ENCODE assay signal across 8 cellular contexts in the genomic region with DNA sequence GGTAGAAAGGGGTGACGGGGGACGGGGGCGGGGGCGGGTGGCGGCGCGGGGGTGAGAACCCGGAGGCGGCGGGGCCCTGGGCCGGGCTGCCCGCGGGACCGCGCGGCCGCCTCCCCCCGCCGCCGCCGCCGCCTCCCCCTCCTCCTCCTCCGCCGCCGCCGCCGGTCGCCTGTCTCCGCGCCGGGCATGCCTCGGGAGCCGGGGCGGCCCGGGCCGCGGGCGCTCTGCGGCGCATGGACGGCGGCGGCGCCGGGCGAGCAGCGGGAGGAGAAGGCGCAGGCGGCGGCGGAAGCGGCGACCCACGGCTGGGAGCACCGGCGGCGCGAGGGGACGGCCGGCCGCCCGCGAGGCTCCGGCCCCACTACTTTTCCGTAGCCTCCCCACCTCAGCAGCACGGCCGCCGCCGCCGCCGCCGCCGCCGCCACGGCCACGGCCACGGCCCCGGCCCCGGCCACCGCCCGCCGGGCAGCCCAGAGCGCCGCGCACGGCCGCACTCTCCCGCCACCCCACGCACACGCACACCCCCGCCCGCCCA. TPM values are rescaled to one million over a fixed set of nuclear protein-coding genes. Genes with fewer than 3 reads are reported as not detected.
A peak's percentile ranks its signal among the peaks of the same experiment; 100 is the strongest.
DNase-seq lines count a peak whose midpoint lies in the region; ATAC-seq, FAIRE-seq and TF ChIP-seq lines count a peak whose summit lies in the region.

A gene (plus strand): TSS at position 161 of the 535 bp plus-strand sequence.

- H3K9me3 ChIP-seq in T-helper 17 cell (ENCODE audit: control insufficient read depth, low read length, poor library complexity, severe bottlenecking) (no peaks in the 10 kb centered on the region), osteoblast (ENCODE audit: low read depth, low read length) (no peaks in the 10 kb centered on the region)

- FAIRE-seq in RCC 7860 (lab: Jason Lieb, UNC) = no peak

- peaks cover 45% of the 10 kb centered on the region for H3K27me3 ChIP-seq in osteoblast (ENCODE audit: insufficient read depth, low read length)

- no peaks in the 10 kb centered on the region for H3K4me1 ChIP-seq in osteoblast (ENCODE audit: insufficient read depth, low read length)

- H3K36me3 ChIP-seq in osteoblast (ENCODE audit: insufficient read depth, low read length) = no peaks in the 10 kb centered on the region

- H3K4me2 ChIP-seq in osteoblast (ENCODE audit: insufficient read depth, low read length) = peak within 1 kb of the TSS; percentile 71

- DNase-seq in AG04449 (ENCODE audit: low read depth, low spot score) (no peak), T-helper 17 cell (no peak), foreskin fibroblast (peak in 1 of 2 donors; percentile 39), osteoblast (ENCODE audit: insufficient read length, low spot score, missing footprints) (peak; percentile 85), RCC 7860 (ENCODE audit: low spot score) (no peak), GF-D8 (lab: John Stamatoyannopoulos, UW) (no peak), SIG-M5 (lab: John Stamatoyannopoulos, UW) (no peak)

- H3K4me3 ChIP-seq in AG04449 (ENCODE audit: low read depth, low read length) (peak within 1 kb of the TSS; percentile 56), foreskin fibroblast (ENCODE audit: low read depth in 1 of 2, low read length in 2 of 2) (peak within 1 kb of the TSS; percentile 52 to 59), osteoblast (ENCODE audit: insufficient read depth, low read length) (peak within 1 kb of the TSS; percentile 71)

- H3K36me3 Mint-ChIP-seq in T-helper 17 cell (ENCODE audit: low read depth) = no peaks in the 10 kb centered on the region

- TF ChIP-seq CTCF in AG04449 (IDR thresholded peaks at IDR 0.05; ENCODE audit: insufficient read depth, low read length, missing control alignments) = no peak
- TF ChIP-seq CTCF in foreskin fibroblast (IDR thresholded peaks at IDR 0.05; ENCODE audit: low read depth, low read length) = no peak
- no peak for TF ChIP-seq CTCF in osteoblast (IDR thresholded peaks at IDR 0.05; ENCODE audit: extremely low read depth, low read depth, low read length)

- POLR2A ChIA-PET in AG04449 (lab: Yijun Ruan, JAX) = no interaction called here

- no peak within 1 kb of the TSS for H3K27ac ChIP-seq in osteoblast (ENCODE audit: low read depth, low read length)

- H4K20me1 ChIP-seq in osteoblast (ENCODE audit: insufficient read depth, low read length) = no peaks in the 10 kb centered on the region

- CTCF ChIA-PET in AG04449 (lab: Yijun Ruan, JAX) = no interaction called here

- no peaks in the 10 kb centered on the region for H3K79me2 ChIP-seq in osteoblast (ENCODE audit: insufficient read depth, low read length)

- H3K27me3 Mint-ChIP-seq in T-helper 17 cell = peaks cover 59% of the 10 kb centered on the region

- H2AFZ ChIP-seq in osteoblast (ENCODE audit: low read length) = peak within 1 kb of the TSS; percentile 74

- peak within 1 kb of the TSS; percentile 94 for H3K4me3 Mint-ChIP-seq in T-helper 17 cell

- peak; percentile 41 for ATAC-seq in GM18909 (IDR thresholded peaks at IDR 0.05; ENCODE audit: poor library complexity, unreplicated experiment)
- no peak for ATAC-seq in T-helper 17 cell

- H3K27ac Mint-ChIP-seq in T-helper 17 cell = peak within 1 kb of the TSS; percentile 76

- H3K4me1 Mint-ChIP-seq in T-helper 17 cell = peaks cover 17% of the 10 kb centered on the region

RNA-seq across cellular contexts. Expression of the gene that starts here (rescaled TPM):
- total RNA-seq in T-helper 17 cell = not detected
- total RNA-seq in osteoblast = 0.59 and 0.72 TPM in 2 replicates

Comparison
In these comparisons a context has a peak if more than half of its experiments do, and no peak if none do; other contexts are left out.
1. Peak in DNase-seq, H3K4me3 ChIP-seq and H3K4me2 ChIP-seq in osteoblast; RNA of the gene not detected or under 1 TPM.